Comparison of ENCODE assay signal across 16 cellular contexts in the genomic region with DNA sequence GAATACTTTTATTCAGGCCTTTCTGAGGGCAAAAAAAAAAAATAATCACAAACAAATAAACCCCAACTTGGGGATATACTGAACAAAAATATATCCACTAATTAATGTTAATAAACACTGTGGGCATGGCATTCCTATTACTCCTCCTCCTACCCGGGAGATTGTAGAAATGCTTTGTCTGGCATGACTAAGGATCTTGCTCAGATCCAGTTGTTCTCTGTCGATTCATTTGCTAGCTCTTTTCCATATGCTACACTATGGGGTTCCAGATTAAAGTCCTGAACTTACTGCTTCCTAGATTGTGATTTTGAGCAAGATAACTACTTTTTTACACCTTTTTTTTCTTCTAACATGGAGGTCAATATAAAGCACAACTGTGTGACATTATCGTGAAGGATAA.
A peak's percentile ranks its signal among the peaks of the same experiment; 100 is the strongest.
DNase-seq lines count a peak whose midpoint lies in the region; ATAC-seq, FAIRE-seq and TF ChIP-seq lines count a peak whose summit lies in the region.
"Had no signal": no experiment of that assay in that cellular context is flagged by ENCODE, and none has a peak within 500 bp of the region (broad histone marks: within the 10 kb centered on the region; RNA-seq: fewer than 3 reads in every experiment).

No MANE protein-coding gene starts in this region.

- H3K36me3 ChIP-seq in GM23338 (ENCODE audit: insufficient read depth) (no peaks in the 10 kb centered on the region), astrocyte (ENCODE audit: insufficient read depth, low read length) (no peaks in the 10 kb centered on the region), neuron (ENCODE audit: insufficient read depth, low read length) (no peaks in the 10 kb centered on the region)

- no peak overlapping the region for H3K27ac ChIP-seq in GM23338 (ENCODE audit: low read depth)
- no peak overlapping the region for H3K27ac ChIP-seq in astrocyte (ENCODE audit: low read depth, low read length)
- H3K27ac ChIP-seq: A549, HL-60 had no signal

- H3K9me2 ChIP-seq in GM23338 (ENCODE audit: insufficient read depth) = no peaks in the 10 kb centered on the region; the same call in 1 of the 2 replicates

- DNase-seq in GM23338 (ENCODE audit: low spot score) (no peak), astrocyte (ENCODE audit: low read depth) (no peak), NCI-H748 treated with DMSO at 0.1 percent for 48 hours (lab: John Stamatoyannopoulos, UW) (no peak), WTC11 (ENCODE audit: low spot score) (no peak), hippocampal formation (lab: John Stamatoyannopoulos, UW) (no peak)
- no peak for DNase-seq in activated naive CD4-positive, alpha-beta T cell (lab: John Stamatoyannopoulos, UW)
- DNase-seq: CD8-positive, alpha-beta T cell; COR-L47; DMS53; GOT3 had no signal

- H3K4me1 Mint-ChIP-seq in GM23338 (no peaks in the 10 kb centered on the region), astrocyte (ENCODE audit: low read depth, unreplicated experiment) (peaks cover 11% of the 10 kb centered on the region), WTC11 (no peaks in the 10 kb centered on the region)
- H3K4me1 Mint-ChIP-seq: CD14-positive monocyte had no signal

- no peaks in the 10 kb centered on the region for H3F3A ChIP-seq in GM23338 (replicated peaks; ENCODE audit: low read depth)

- H3K4me2 ChIP-seq in GM23338 (no peak overlapping the region), astrocyte (ENCODE audit: low read length) (no peak overlapping the region)
- H3K4me2 ChIP-seq: A549 had no signal

- peak overlapping the region; percentile 91 for H3K27ac Mint-ChIP-seq in GM23338
- H3K27ac Mint-ChIP-seq in astrocyte (ENCODE audit: unreplicated experiment) = peak overlapping the region; percentile 72
- no peak overlapping the region for H3K27ac Mint-ChIP-seq in WTC11
- H3K27ac Mint-ChIP-seq: CD14-positive monocyte; CD8-positive, alpha-beta T cell had no signal

- H3K9me3 ChIP-seq in astrocyte (ENCODE audit: insufficient read depth, low read depth, low read length) (no peaks in the 10 kb centered on the region), neuron (ENCODE audit: low read length) (no peaks in the 10 kb centered on the region)
- H3K9me3 ChIP-seq: A549 had no signal

- no peaks in the 10 kb centered on the region for H3K27me3 Mint-ChIP-seq in GM23338 (ENCODE audit: insufficient read depth, low read depth, poor library complexity)
- H3K27me3 Mint-ChIP-seq in astrocyte (ENCODE audit: low read depth, unreplicated experiment) = no peaks in the 10 kb centered on the region
- no peaks in the 10 kb centered on the region for H3K27me3 Mint-ChIP-seq in WTC11 (ENCODE audit: low read depth)

- no peaks in the 10 kb centered on the region for H3K4me1 ChIP-seq in GM23338 (ENCODE audit: insufficient read depth)
- H3K4me1 ChIP-seq in astrocyte (ENCODE audit: insufficient read depth, low read length) = no peaks in the 10 kb centered on the region
- no peaks in the 10 kb centered on the region for H3K4me1 ChIP-seq in neuron (ENCODE audit: insufficient read depth, low read length)
- H3K4me1 ChIP-seq: A549 had no signal

- H3K27me3 ChIP-seq in GM23338 (ENCODE audit: insufficient read depth) (no peaks in the 10 kb centered on the region), astrocyte (ENCODE audit: insufficient read depth, low read length) (no peaks in the 10 kb centered on the region), neuron (ENCODE audit: insufficient read depth, low read length) (no peaks in the 10 kb centered on the region)

- ATAC-seq in GM23338 (no peak), WTC11 (no peak)
- ATAC-seq: A549; CD8-positive, alpha-beta T cell; GM12878; HCT116 had no signal

- CTCF ChIA-PET in WTC11 (lab: Charles Lee) = no interaction called here

- H3K79me2 ChIP-seq in GM23338 (replicated peaks; ENCODE audit: insufficient read depth) (no peaks in the 10 kb centered on the region), astrocyte (ENCODE audit: insufficient read depth, low read length) (no peaks in the 10 kb centered on the region)

- no peak overlapping the region for H3K9ac ChIP-seq in astrocyte (ENCODE audit: low read length)

- no peaks in the 10 kb centered on the region for H4K20me1 ChIP-seq in GM23338 (replicated peaks; ENCODE audit: insufficient read depth)
- H4K20me1 ChIP-seq in astrocyte (ENCODE audit: insufficient read depth, low read length) = no peaks in the 10 kb centered on the region

- TF ChIP-seq CTCF in GM23338 (conservative IDR thresholded peaks at IDR 0.05; ENCODE audit: low read depth in 2 of 2) (no peak), astrocyte (IDR thresholded peaks at IDR 0.05; ENCODE audit: insufficient read depth, low read depth, low read length) (no peak), WTC11 (IDR thresholded peaks at IDR 0.05) (no peak)

- H2AFZ ChIP-seq in GM23338 = no peak overlapping the region; the same call in 1 of the 2 replicates
- no peak overlapping the region for H2AFZ ChIP-seq in astrocyte (ENCODE audit: low read depth, low read length)
- peak overlapping the region; percentile 57 for H2AFZ ChIP-seq in neuron (ENCODE audit: low read depth, low read length)

- FAIRE-seq in astrocyte (lab: Jason Lieb, UNC) = no peak
- FAIRE-seq: A549, GM12878 had no signal

- POLR2A ChIA-PET in WTC11 (lab: Charles Lee) = no interaction called here

- no peaks in the 10 kb centered on the region for H3K36me3 Mint-ChIP-seq in GM23338 (ENCODE audit: low read depth)
- no peaks in the 10 kb centered on the region for H3K36me3 Mint-ChIP-seq in astrocyte (ENCODE audit: low read depth, unreplicated experiment)
- H3K36me3 Mint-ChIP-seq in WTC11 = no peaks in the 10 kb centered on the region
- H3K36me3 Mint-ChIP-seq: CD14-positive monocyte; CD8-positive, alpha-beta T cell had no signal

- H3K4me3 ChIP-seq in GM23338 (no peak overlapping the region), astrocyte (ENCODE audit: insufficient read depth, low read depth, low read length) (no peak overlapping the region), neuron (ENCODE audit: low read length) (no peak overlapping the region)
- H3K4me3 ChIP-seq: A549, GM12878 had no signal

- H3K9me3 Mint-ChIP-seq in GM23338 (no peaks in the 10 kb centered on the region), astrocyte (ENCODE audit: unreplicated experiment) (no peaks in the 10 kb centered on the region), WTC11 (no peaks in the 10 kb centered on the region)
- H3K9me3 Mint-ChIP-seq: CD8-positive, alpha-beta T cell had no signal

- H3K4me3 Mint-ChIP-seq in GM23338 = no peak overlapping the region
- H3K4me3 Mint-ChIP-seq in astrocyte (ENCODE audit: unreplicated experiment) = no peak overlapping the region
- H3K4me3 Mint-ChIP-seq in WTC11 = no peak overlapping the region
- H3K4me3 Mint-ChIP-seq: CD14-positive monocyte; CD8-positive, alpha-beta T cell had no signal

TF ChIP-seq in GM23338, 12 proteins besides CTCF, POLR2A, EP300 and RAD21 (continues in another document):
- no peak for TF ChIP-seq NANOG (IDR thresholded peaks at IDR 0.05; ENCODE audit: borderline replicate concordance)
- TF ChIP-seq, protein P1, sequence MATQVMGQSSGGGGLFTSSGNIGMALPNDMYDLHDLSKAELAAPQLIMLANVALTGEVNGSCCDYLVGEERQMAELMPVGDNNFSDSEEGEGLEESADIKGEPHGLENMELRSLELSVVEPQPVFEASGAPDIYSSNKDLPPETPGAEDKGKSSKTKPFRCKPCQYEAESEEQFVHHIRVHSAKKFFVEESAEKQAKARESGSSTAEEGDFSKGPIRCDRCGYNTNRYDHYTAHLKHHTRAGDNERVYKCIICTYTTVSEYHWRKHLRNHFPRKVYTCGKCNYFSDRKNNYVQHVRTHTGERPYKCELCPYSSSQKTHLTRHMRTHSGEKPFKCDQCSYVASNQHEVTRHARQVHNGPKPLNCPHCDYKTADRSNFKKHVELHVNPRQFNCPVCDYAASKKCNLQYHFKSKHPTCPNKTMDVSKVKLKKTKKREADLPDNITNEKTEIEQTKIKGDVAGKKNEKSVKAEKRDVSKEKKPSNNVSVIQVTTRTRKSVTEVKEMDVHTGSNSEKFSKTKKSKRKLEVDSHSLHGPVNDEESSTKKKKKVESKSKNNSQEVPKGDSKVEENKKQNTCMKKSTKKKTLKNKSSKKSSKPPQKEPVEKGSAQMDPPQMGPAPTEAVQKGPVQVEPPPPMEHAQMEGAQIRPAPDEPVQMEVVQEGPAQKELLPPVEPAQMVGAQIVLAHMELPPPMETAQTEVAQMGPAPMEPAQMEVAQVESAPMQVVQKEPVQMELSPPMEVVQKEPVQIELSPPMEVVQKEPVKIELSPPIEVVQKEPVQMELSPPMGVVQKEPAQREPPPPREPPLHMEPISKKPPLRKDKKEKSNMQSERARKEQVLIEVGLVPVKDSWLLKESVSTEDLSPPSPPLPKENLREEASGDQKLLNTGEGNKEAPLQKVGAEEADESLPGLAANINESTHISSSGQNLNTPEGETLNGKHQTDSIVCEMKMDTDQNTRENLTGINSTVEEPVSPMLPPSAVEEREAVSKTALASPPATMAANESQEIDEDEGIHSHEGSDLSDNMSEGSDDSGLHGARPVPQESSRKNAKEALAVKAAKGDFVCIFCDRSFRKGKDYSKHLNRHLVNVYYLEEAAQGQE (IDR thresholded peaks at IDR 0.05; ENCODE audit: unreplicated experiment) = no peak
- no peak for TF ChIP-seq POLR2AphosphoS5 (IDR thresholded peaks at IDR 0.05; ENCODE audit: low read depth)

TF ChIP-seq in WTC11, 78 proteins besides CTCF, POLR2A, EP300 and RAD21 (continues in another document):
- TF ChIP-seq, protein P2, sequence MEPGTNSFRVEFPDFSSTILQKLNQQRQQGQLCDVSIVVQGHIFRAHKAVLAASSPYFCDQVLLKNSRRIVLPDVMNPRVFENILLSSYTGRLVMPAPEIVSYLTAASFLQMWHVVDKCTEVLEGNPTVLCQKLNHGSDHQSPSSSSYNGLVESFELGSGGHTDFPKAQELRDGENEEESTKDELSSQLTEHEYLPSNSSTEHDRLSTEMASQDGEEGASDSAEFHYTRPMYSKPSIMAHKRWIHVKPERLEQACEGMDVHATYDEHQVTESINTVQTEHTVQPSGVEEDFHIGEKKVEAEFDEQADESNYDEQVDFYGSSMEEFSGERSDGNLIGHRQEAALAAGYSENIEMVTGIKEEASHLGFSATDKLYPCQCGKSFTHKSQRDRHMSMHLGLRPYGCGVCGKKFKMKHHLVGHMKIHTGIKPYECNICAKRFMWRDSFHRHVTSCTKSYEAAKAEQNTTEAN (CRISPR knock-in tag; IDR thresholded peaks at IDR 0.05) = no peak
- TF ChIP-seq NFATC4 (CRISPR knock-in tag; IDR thresholded peaks at IDR 0.05) = no peak
- TF ChIP-seq, protein P3, sequence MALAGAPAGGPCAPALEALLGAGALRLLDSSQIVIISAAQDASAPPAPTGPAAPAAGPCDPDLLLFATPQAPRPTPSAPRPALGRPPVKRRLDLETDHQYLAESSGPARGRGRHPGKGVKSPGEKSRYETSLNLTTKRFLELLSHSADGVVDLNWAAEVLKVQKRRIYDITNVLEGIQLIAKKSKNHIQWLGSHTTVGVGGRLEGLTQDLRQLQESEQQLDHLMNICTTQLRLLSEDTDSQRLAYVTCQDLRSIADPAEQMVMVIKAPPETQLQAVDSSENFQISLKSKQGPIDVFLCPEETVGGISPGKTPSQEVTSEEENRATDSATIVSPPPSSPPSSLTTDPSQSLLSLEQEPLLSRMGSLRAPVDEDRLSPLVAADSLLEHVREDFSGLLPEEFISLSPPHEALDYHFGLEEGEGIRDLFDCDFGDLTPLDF (CRISPR knock-in tag; IDR thresholded peaks at IDR 0.05) = no peak
